Comparison of ENCODE assay signal across 19 cellular contexts in genomic region chr19:8262431-8262830, GRCh38. TPM values are rescaled to one million over a fixed set of nuclear protein-coding genes. Genes with fewer than 3 reads are reported as not detected.
"Had no signal": no experiment of that assay in that cellular context is flagged by ENCODE, and none has a peak within 500 bp of the region (broad histone marks: within the 10 kb centered on the region; RNA-seq: fewer than 3 reads in every experiment).

No MANE protein-coding gene starts in this region.

- H3K9me3 Mint-ChIP-seq: stimulated activated memory B cell treated with anti-CD40 and anti-IgM and Interleukin-4, amounts not matched to agents 10 μg/mL and 1 μg/mL and 100 μg/mL, for 72 hours had no signal

- H3K36me3 ChIP-seq: transverse colon had no signal

- ATAC-seq: psoas muscle; stimulated activated memory B cell treated with anti-CD40 and anti-IgM and Interleukin-4, amounts not matched to agents 10 μg/mL and 1 μg/mL and 100 μg/mL, for 72 hours had no signal

- H3K27me3 Mint-ChIP-seq: brain; stimulated activated memory B cell treated with anti-CD40 and anti-IgM and Interleukin-4, amounts not matched to agents 10 μg/mL and 1 μg/mL and 100 μg/mL, for 72 hours had no signal

- H3K4me1 ChIP-seq: left ventricle myocardium inferior, psoas muscle, transverse colon had no signal

- H3K27ac Mint-ChIP-seq: brain; stimulated activated memory B cell treated with anti-CD40 and anti-IgM and Interleukin-4, amounts not matched to agents 10 μg/mL and 1 μg/mL and 100 μg/mL, for 72 hours had no signal

- H3K4me3 Mint-ChIP-seq: brain; stimulated activated memory B cell treated with anti-CD40 and anti-IgM and Interleukin-4, amounts not matched to agents 10 μg/mL and 1 μg/mL and 100 μg/mL, for 72 hours had no signal

- H3K4me1 Mint-ChIP-seq: brain had no signal

- H3K4me3 ChIP-seq: coronary artery, left ventricle myocardium inferior, psoas muscle, SK-N-MC, smooth muscle cell, transverse colon had no signal

- H3K9me3 ChIP-seq: left ventricle myocardium inferior, psoas muscle, transverse colon had no signal

- H3K27ac ChIP-seq: coronary artery, left ventricle myocardium inferior, psoas muscle, SK-N-MC, transverse colon had no signal

- DNase-seq: activated CD4-positive, CD25-positive, alpha-beta regulatory T cell; anterior cingulate cortex; central memory CD4-positive, alpha-beta T cell; erythroblast; foreskin melanocyte; glutamatergic neuron; hippocampal formation; left ventricle myocardium inferior; mammary epithelial cell; midbrain; stimulated activated CD4-positive, alpha-beta T cell treated with anti-CD3 and anti-CD28 coated beads, Interleukin-4, amount 100 ng/mL, for 24 hours; transverse colon had no signal

RNA-seq across cellular contexts. Expression of gene CERS4, which starts 53.3 kb away (rescaled TPM):
- total RNA-seq: myocyte had no signal
